ENCODE assay signal across 16 cellular contexts in genomic region chr5:128413356-128413755, GRCh38.
"Had no signal": no experiment of that assay in that cellular context is flagged by ENCODE, and none has a peak within 500 bp of the region (broad histone marks: within the 10 kb centered on the region; RNA-seq: fewer than 3 reads in every experiment).

No MANE protein-coding gene starts in this region.

- H3K4me3 ChIP-seq: colonic mucosa, left lung, tibial artery had no signal

- ATAC-seq: activated CD8-positive, alpha-beta T cell treated with anti-CD3 and anti-CD28 coated beads, Interleukin-2, amount 10 ng/mL, durations not matched to agents 7 days and 5 days; left lung; natural killer cell; stimulated activated naive B cell treated with anti-CD40 and anti-IgM and Interleukin-4, amounts not matched to agents 10 μg/mL and 1 μg/mL and 100 μg/mL, for 72 hours had no signal

- DNase-seq: activated CD4-positive, alpha-beta T cell treated with anti-CD3 and anti-CD28 coated beads for 48 hours; activated CD8-positive, alpha-beta memory T cell treated with anti-CD3 and anti-CD28 coated beads, Interleukin-2, amount 50 U/mL, for 4 hours; activated CD8-positive, alpha-beta T cell treated with anti-CD3 and anti-CD28 coated beads, Interleukin-2, amount 10 ng/mL, durations not matched to agents 7 days and 5 days; activated gamma-delta T cell; activated T-cell treated with anti-CD3 and anti-CD28 coated beads, Interleukin-2, amount 50 U/mL, for 48 hours; colonic mucosa; hippocampal formation; kidney; left lung; mesendoderm; natural killer cell; posterior cingulate gyrus; stimulated activated CD4-positive, alpha-beta T cell treated with anti-CD3 and anti-CD28 coated beads, Interleukin-15, amount 100 ng/mL, for 24 hours; stimulated activated CD4-positive, alpha-beta T cell treated with anti-CD3 and anti-CD28 coated beads, Interleukin-4, amount 100 ng/mL, for 1 hour; stimulated activated naive B cell treated with anti-CD40 and anti-IgM and Interleukin-4, amounts not matched to agents 10 μg/mL and 1 μg/mL and 100 μg/mL, for 72 hours; tibial artery had no signal
